Comparison of ENCODE assay signal across 13 cellular contexts in the genomic region with DNA sequence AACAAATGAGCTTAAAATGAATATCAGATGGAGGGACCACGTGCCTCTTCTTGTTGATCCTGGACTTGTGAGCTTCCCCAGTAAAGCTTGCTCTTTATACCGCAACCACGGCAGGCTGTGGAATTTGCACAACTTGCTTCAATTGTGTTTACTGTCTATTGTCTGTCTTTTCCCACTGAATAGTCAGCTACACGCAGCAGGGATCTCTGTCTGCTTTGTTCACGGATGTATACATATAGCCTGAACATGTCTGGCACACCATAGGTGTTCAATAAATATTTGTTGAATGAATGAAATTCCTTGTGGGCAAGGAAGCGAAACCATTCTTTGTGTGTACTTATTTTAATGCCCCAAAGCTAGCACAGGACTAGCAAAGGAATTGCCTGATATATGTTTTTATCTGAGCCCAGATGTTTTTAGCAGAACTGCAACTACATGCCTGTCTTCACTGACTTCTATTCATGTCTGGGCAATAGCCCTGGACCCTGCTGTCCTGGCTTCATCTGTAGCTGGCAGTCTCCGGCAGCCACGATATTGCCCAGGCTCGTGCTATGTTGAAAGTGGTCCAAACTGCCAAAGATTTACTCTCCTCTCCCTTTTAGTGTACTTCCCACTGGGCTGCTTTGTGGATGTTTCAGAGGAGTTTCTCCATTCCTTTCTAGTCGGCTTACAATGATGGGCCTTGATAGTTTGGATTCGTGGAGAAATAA. TPM values are rescaled to one million over a fixed set of nuclear protein-coding genes. Genes with fewer than 3 reads are reported as not detected.
DNase-seq lines count a peak whose midpoint lies in the region; ATAC-seq lines count a peak whose summit lies in the region.
"Had no signal": no experiment of that assay in that cellular context is flagged by ENCODE, and none has a peak within 500 bp of the region (broad histone marks: within the 10 kb centered on the region; RNA-seq: fewer than 3 reads in every experiment).

No MANE protein-coding gene starts in this region.

- peak; percentile 16 for DNase-seq in ELR (ENCODE audit: low read depth)
- DNase-seq in RPMI7951 (ENCODE audit: low read depth), result peak; percentile 17
- peak; percentile 64 for DNase-seq in pons (ENCODE audit: low spot score)
- DNase-seq in HuH-7 (ENCODE audit: low spot score), result no peak
- DNase-seq in activated CD8-positive, alpha-beta memory T cell treated with anti-CD3 and anti-CD28 coated beads, Interleukin-2, amount 10 ng/mL, durations not matched to agents 7 days and 5 days, result no peak
- DNase-seq in DMS79 treated with DMSO at 0.1 percent for 48 hours (lab: John Stamatoyannopoulos, UW), result no peak
- DNase-seq: aorta, GDM1, NCI-H524, SW 1271 had no signal

- H3K36me3 Mint-ChIP-seq in activated CD8-positive, alpha-beta memory T cell treated with anti-CD3 and anti-CD28 coated beads, Interleukin-2, amount 10 ng/mL, durations not matched to agents 7 days and 5 days, result peaks cover 2% of the 10 kb centered on the region

- H3K9me3 Mint-ChIP-seq in activated CD8-positive, alpha-beta memory T cell treated with anti-CD3 and anti-CD28 coated beads, Interleukin-2, amount 10 ng/mL, durations not matched to agents 7 days and 5 days (ENCODE audit: low read depth), result no peaks in the 10 kb centered on the region

- CTCF ChIA-PET in activated CD8-positive, alpha-beta memory T cell treated with anti-CD3 and anti-CD28 coated beads, Interleukin-2, amount 10 ng/mL, durations not matched to agents 7 days and 5 days (lab: Charles Lee), result no interaction called here

- H3K4me1 Mint-ChIP-seq in activated CD8-positive, alpha-beta memory T cell treated with anti-CD3 and anti-CD28 coated beads, Interleukin-2, amount 10 ng/mL, durations not matched to agents 7 days and 5 days, result peaks cover 21% of the 10 kb centered on the region

- no peak overlapping the region for H3K27ac Mint-ChIP-seq in activated CD8-positive, alpha-beta memory T cell treated with anti-CD3 and anti-CD28 coated beads, Interleukin-2, amount 10 ng/mL, durations not matched to agents 7 days and 5 days
- H3K27ac Mint-ChIP-seq: stimulated activated naive CD8-positive, alpha-beta T cell treated with anti-CD3 and anti-CD28 coated beads, Interleukin-15, Interleukin-2, amounts not matched to agents 100 ng/mL and 50 ng/mL, for 24 hours had no signal

- H3K4me3 Mint-ChIP-seq in activated CD8-positive, alpha-beta memory T cell treated with anti-CD3 and anti-CD28 coated beads, Interleukin-2, amount 10 ng/mL, durations not matched to agents 7 days and 5 days, result no peak overlapping the region
- H3K4me3 Mint-ChIP-seq: stimulated activated naive CD8-positive, alpha-beta T cell treated with anti-CD3 and anti-CD28 coated beads, Interleukin-15, Interleukin-2, amounts not matched to agents 100 ng/mL and 50 ng/mL, for 24 hours had no signal

- ATAC-seq in esophagus mucosa, result peak; percentile 64
- ATAC-seq in activated CD8-positive, alpha-beta memory T cell treated with anti-CD3 and anti-CD28 coated beads, Interleukin-2, amount 10 ng/mL, durations not matched to agents 7 days and 5 days, result no peak
- no peak for ATAC-seq in HG03135 (IDR thresholded peaks at IDR 0.05; ENCODE audit: unreplicated experiment)

- peaks cover 4% of the 10 kb centered on the region for H3K27me3 Mint-ChIP-seq in activated CD8-positive, alpha-beta memory T cell treated with anti-CD3 and anti-CD28 coated beads, Interleukin-2, amount 10 ng/mL, durations not matched to agents 7 days and 5 days
- H3K27me3 Mint-ChIP-seq: stimulated activated naive CD8-positive, alpha-beta T cell treated with anti-CD3 and anti-CD28 coated beads, Interleukin-15, Interleukin-2, amounts not matched to agents 100 ng/mL and 50 ng/mL, for 24 hours had no signal

RNA-seq across cellular contexts. Expression of gene IFRD1, which starts 29.9 kb away (rescaled TPM):
- total RNA-seq in RPMI7951 (2014; rRNA removed; shearing (Covaris generic)), result 53.4 and 66.6 TPM in 2 replicates
- 38.3 TPM for total RNA-seq in esophagus mucosa
- total RNA-seq in activated CD8-positive, alpha-beta memory T cell treated with anti-CD3 and anti-CD28 coated beads, Interleukin-2, amount 10 ng/mL, durations not matched to agents 7 days and 5 days, result 10 to 100 TPM; 45.3 to 46.4 TPM

Comparison
In these comparisons a context has a peak if more than half of its experiments do, and no peak if none do; other contexts are left out.
1. DNase-seq: peak in ELR (single experiment), RPMI7951 (single experiment) and pons (single experiment); none in HuH-7 (single experiment), activated CD8-positive, alpha-beta memory T cell treated with anti-CD3 and anti-CD28 coated beads, Interleukin-2, amount 10 ng/mL, durations not matched to agents 7 days and 5 days (single experiment) and DMS79 treated with DMSO at 0.1 percent for 48 hours (single experiment).